In the genomic region with DNA sequence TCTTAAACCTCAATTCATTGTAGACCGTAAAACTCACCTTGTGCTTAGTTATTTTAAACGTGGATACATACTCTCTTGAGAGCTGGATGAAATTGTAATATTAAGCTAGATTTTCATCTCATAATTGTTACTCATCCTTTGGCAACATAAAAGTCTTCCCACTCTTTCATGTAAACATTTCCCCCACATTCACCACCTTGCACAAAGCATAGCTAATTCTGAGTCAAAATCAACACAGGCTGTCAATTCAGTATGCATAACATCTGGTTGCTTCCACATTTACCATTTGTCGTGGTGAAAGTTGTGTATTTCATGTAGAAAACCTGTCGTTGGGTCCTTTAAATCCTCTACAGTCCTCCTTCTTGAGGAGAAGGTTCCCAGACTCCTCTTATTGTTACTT, we compare ENCODE assay signal across 18 cellular contexts.
A peak's percentile ranks its signal among the peaks of the same experiment; 100 is the strongest.
DNase-seq lines count a peak whose midpoint lies in the region; ATAC-seq and TF ChIP-seq lines count a peak whose summit lies in the region.
"Had no signal": no experiment of that assay in that cellular context is flagged by ENCODE, and none has a peak within 500 bp of the region (broad histone marks: within the 10 kb centered on the region; RNA-seq: fewer than 3 reads in every experiment).

No MANE protein-coding gene starts in this region.

- H3K36me3 ChIP-seq in GM23338 (ENCODE audit: insufficient read depth): no peaks in the 10 kb centered on the region
- no peaks in the 10 kb centered on the region for H3K36me3 ChIP-seq in PC-3 (ENCODE audit: low read depth, low read length)
- H3K36me3 ChIP-seq: BLaER1 had no signal

- TF ChIP-seq CTCF in GM23338 (conservative IDR thresholded peaks at IDR 0.05; ENCODE audit: low read depth in 2 of 2): no peak
- no peak for TF ChIP-seq CTCF in PC-3 (conservative IDR thresholded peaks at IDR 0.05; ENCODE audit: low read depth, low read length)

- no peak overlapping the region for H3K4me3 Mint-ChIP-seq in GM23338
- H3K4me3 Mint-ChIP-seq: B cell; CD4-positive, CD25-positive, alpha-beta regulatory T cell; CD8-positive, alpha-beta T cell had no signal

- CTCF ChIA-PET in PC-3 (lab: Charles Lee): no interaction called here

- H3K27ac ChIP-seq in GM23338 (ENCODE audit: low read depth) (no peak overlapping the region), PC-3 (ENCODE audit: low read length) (peak overlapping the region; percentile 69)
- H3K27ac ChIP-seq: BLaER1, C4-2B had no signal

- H3K79me2 ChIP-seq in GM23338 (replicated peaks; ENCODE audit: insufficient read depth) (no peaks in the 10 kb centered on the region), PC-3 (ENCODE audit: low read length) (no peaks in the 10 kb centered on the region)

- H3K27me3 Mint-ChIP-seq in GM23338 (ENCODE audit: insufficient read depth, low read depth, poor library complexity): no peaks in the 10 kb centered on the region
- H3K27me3 Mint-ChIP-seq: B cell; CD4-positive, CD25-positive, alpha-beta regulatory T cell had no signal

- H3K4me1 ChIP-seq in GM23338 (ENCODE audit: insufficient read depth) (no peaks in the 10 kb centered on the region), PC-3 (ENCODE audit: insufficient read depth, low read length) (peaks cover 27% of the 10 kb centered on the region)
- H3K4me1 ChIP-seq: BLaER1, Caco-2 had no signal

- H3F3A ChIP-seq in GM23338 (replicated peaks; ENCODE audit: low read depth): no peaks in the 10 kb centered on the region
- no peaks in the 10 kb centered on the region for H3F3A ChIP-seq in PC-3 (ENCODE audit: low read length, unreplicated experiment)

- no TSS peak for BruUV-seq in PC-3 (replicated peaks; lab: Mats Ljungman, UMichigan)

- H3K4me2 ChIP-seq in GM23338 (no peak overlapping the region), PC-3 (ENCODE audit: low read length) (peak overlapping the region; percentile 57)
- H3K4me2 ChIP-seq: BLaER1 had no signal

- H3K9me3 ChIP-seq in PC-3 (ENCODE audit: low read length): no peaks in the 10 kb centered on the region
- H3K9me3 ChIP-seq: BLaER1, Caco-2 had no signal

- DNase-seq in ELR (ENCODE audit: low read depth): peak; percentile 2
- DNase-seq in GM23338 (ENCODE audit: low spot score): no peak
- DNase-seq in PC-3: peak; percentile 80
- peak; percentile 11 for DNase-seq in iris pigment epithelial cell (ENCODE audit: low read depth)
- no peak for DNase-seq in activated T-cell treated with anti-CD3 and anti-CD28 coated beads, Interleukin-2, amount 50 U/mL, for 48 hours
- DNase-seq in NCI-H1694 treated with DMSO at 0.1 percent for 48 hours (lab: John Stamatoyannopoulos, UW): no peak
- DNase-seq in stimulated activated naive CD4-positive, alpha-beta T cell treated with Interleukin-2 at 50 U/mL for 16 hours (lab: John Stamatoyannopoulos, UW): no peak
- DNase-seq: Caco-2; CD4-positive, CD25-positive, alpha-beta regulatory T cell; CD8-positive, alpha-beta T cell; DMS153; DMS79 treated with DMSO at 0.1 percent for 48 hours; GOT3; H7 had no signal

- intact Hi-C loops in PC-3 (cut with micrococcal nuclease): no loop called here

- H3K9me3 Mint-ChIP-seq in GM23338: no peaks in the 10 kb centered on the region

- peak overlapping the region; percentile 64; the same call in 1 of the 2 replicates for H2AFZ ChIP-seq in GM23338
- H2AFZ ChIP-seq in PC-3 (ENCODE audit: low read length): 0 out of 2 replicates have a peak overlapping the region, but pooled peaks have one; percentile 8

- ATAC-seq in GM23338 (no peak), PC-3 (peak; percentile 78)
- ATAC-seq: CD8-positive, alpha-beta T cell; HCT116 had no signal

- H3K36me3 Mint-ChIP-seq in GM23338 (ENCODE audit: low read depth): 0 out of 3 replicates have a peak, but pooled peaks cover 2% of the 10 kb centered on the region
- H3K36me3 Mint-ChIP-seq: CD4-positive, CD25-positive, alpha-beta regulatory T cell; CD8-positive, alpha-beta T cell had no signal

- no peak overlapping the region for H3K27ac Mint-ChIP-seq in GM23338
- H3K27ac Mint-ChIP-seq: B cell; CD4-positive, CD25-positive, alpha-beta regulatory T cell; CD8-positive, alpha-beta T cell had no signal

- H3K27me3 ChIP-seq in GM23338 (ENCODE audit: insufficient read depth): no peaks in the 10 kb centered on the region
- no peaks in the 10 kb centered on the region for H3K27me3 ChIP-seq in PC-3 (ENCODE audit: low read length)
- H3K27me3 ChIP-seq: BLaER1 had no signal

- POLR2A ChIA-PET in PC-3 (lab: Charles Lee; ENCODE audit: unreplicated experiment): interaction anchor here (0.5 kb wide), 2 partner anchors 64 to 111 kb away, joined by 3 to 4 read pairs; no protein-coding TSS in a partner anchor

- H3K4me1 Mint-ChIP-seq in GM23338: peaks cover 4% of the 10 kb centered on the region; the same call in 1 of the 3 replicates
- H3K4me1 Mint-ChIP-seq: B cell; CD4-positive, CD25-positive, alpha-beta regulatory T cell had no signal

- 0 out of 2 replicates have a peak, but pooled peaks cover 3% of the 10 kb centered on the region for H3K9me2 ChIP-seq in GM23338 (ENCODE audit: insufficient read depth)
- H3K9me2 ChIP-seq in PC-3 (replicated peaks; ENCODE audit: low read length): no peaks in the 10 kb centered on the region

- no peaks in the 10 kb centered on the region for H4K20me1 ChIP-seq in GM23338 (replicated peaks; ENCODE audit: insufficient read depth)
- H4K20me1 ChIP-seq in PC-3 (ENCODE audit: low read length): no peaks in the 10 kb centered on the region
- H4K20me1 ChIP-seq: BLaER1 had no signal

- peak overlapping the region; percentile 26 for H3K9ac ChIP-seq in PC-3 (ENCODE audit: low read length)
- H3K9ac ChIP-seq: BLaER1 had no signal

- no peak overlapping the region for H3K4me3 ChIP-seq in GM23338
- 0 out of 2 replicates have a peak overlapping the region, but pooled peaks have one; percentile 8 for H3K4me3 ChIP-seq in PC-3 (ENCODE audit: low read length)
- H3K4me3 ChIP-seq: BLaER1 had no signal

TF ChIP-seq in GM23338, 12 proteins besides CTCF, POLR2A, EP300 and RAD21 (continues in another document):
- TF ChIP-seq NANOG (IDR thresholded peaks at IDR 0.05; ENCODE audit: borderline replicate concordance) (no peak), STAT1 (IDR thresholded peaks at IDR 0.05; ENCODE audit: unreplicated experiment) (no peak), ZNF114 (CRISPR knock-in tag; IDR thresholded peaks at IDR 0.05) (no peak), ZNF331 (CRISPR knock-in tag; IDR thresholded peaks at IDR 0.05; ENCODE audit: low read depth) (no peak), POLR2AphosphoS5 (IDR thresholded peaks at IDR 0.05; ENCODE audit: low read depth) (no peak), EZH2 (IDR thresholded peaks at IDR 0.05; ENCODE audit: low read depth, unreplicated experiment) (no peak), JUNB (IDR thresholded peaks at IDR 0.05; ENCODE audit: unreplicated experiment) (no peak), EZH2phosphoT487 (IDR thresholded peaks at IDR 0.05; ENCODE audit: unreplicated experiment) (no peak), CREB1 (CRISPR knock-in tag; IDR thresholded peaks at IDR 0.05; ENCODE audit: low read depth) (no peak)
- TF ChIP-seq, protein P1, sequence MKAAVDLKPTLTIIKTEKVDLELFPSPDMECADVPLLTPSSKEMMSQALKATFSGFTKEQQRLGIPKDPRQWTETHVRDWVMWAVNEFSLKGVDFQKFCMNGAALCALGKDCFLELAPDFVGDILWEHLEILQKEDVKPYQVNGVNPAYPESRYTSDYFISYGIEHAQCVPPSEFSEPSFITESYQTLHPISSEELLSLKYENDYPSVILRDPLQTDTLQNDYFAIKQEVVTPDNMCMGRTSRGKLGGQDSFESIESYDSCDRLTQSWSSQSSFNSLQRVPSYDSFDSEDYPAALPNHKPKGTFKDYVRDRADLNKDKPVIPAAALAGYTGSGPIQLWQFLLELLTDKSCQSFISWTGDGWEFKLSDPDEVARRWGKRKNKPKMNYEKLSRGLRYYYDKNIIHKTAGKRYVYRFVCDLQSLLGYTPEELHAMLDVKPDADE (IDR thresholded peaks at IDR 0.05): no peak

Comparison
In these comparisons a context has a peak if more than half of its experiments do, and no peak if none do; other contexts are left out.
1. DNase-seq: peak in ELR (single experiment), PC-3 (single experiment) and iris pigment epithelial cell (single experiment); none in GM23338 (single experiment), activated T-cell treated with anti-CD3 and anti-CD28 coated beads, Interleukin-2, amount 50 U/mL, for 48 hours (0 of 2), NCI-H1694 treated with DMSO at 0.1 percent for 48 hours (single experiment) and stimulated activated naive CD4-positive, alpha-beta T cell treated with Interleukin-2 at 50 U/mL for 16 hours (single experiment).